Comparison of ENCODE assay signal across 19 cellular contexts in genomic region chr3:190574473-190574872, GRCh38.
"Had no signal": no experiment of that assay in that cellular context is flagged by ENCODE, and none has a peak within 500 bp of the region (broad histone marks: within the 10 kb centered on the region; RNA-seq: fewer than 3 reads in every experiment).

No MANE protein-coding gene starts in this region.

- H3K27me3 ChIP-seq: gastroesophageal sphincter, hepatocyte, ovary, right atrium auricular region, tibial artery, upper lobe of right lung, vagina had no signal

- DNase-seq: effector CD4-positive, alpha-beta T cell; endodermal cell; erythroblast; foreskin fibroblast; left colon; lower lobe of right lung; natural killer cell; ovary; stimulated activated CD4-positive, alpha-beta T cell treated with anti-CD3 and anti-CD28 coated beads, Interleukin-2, amount 100 ng/mL, for 48 hours; stimulated activated naive CD4-positive, alpha-beta T cell treated with Interleukin-2 at 50 U/mL for 16 hours; tibial artery; upper lobe of right lung had no signal

- H3K27ac ChIP-seq: gastroesophageal sphincter, hepatocyte, lower lobe of right lung, ovary, right atrium auricular region, tibial artery, upper lobe of right lung, vagina had no signal

- H3K4me1 Mint-ChIP-seq: mesothelial cell of epicardium, neural crest cell had no signal

- H3K27me3 Mint-ChIP-seq: memory B cell had no signal

- H3K4me3 Mint-ChIP-seq: endodermal cell, memory B cell, mesothelial cell of epicardium, natural killer cell, neural crest cell had no signal

- ATAC-seq: gastroesophageal sphincter, left colon, lower lobe of right lung, natural killer cell, upper lobe of right lung had no signal

- H3K36me3 Mint-ChIP-seq: mesothelial cell of epicardium, natural killer cell had no signal

- H3K9me3 ChIP-seq: gastroesophageal sphincter, lower lobe of right lung, ovary, right atrium auricular region, tibial artery, upper lobe of right lung, vagina had no signal

- H3K27ac Mint-ChIP-seq: endodermal cell, memory B cell, mesothelial cell of epicardium, natural killer cell had no signal
